19 cellular contexts compared by ENCODE assay signal in the genomic region with DNA sequence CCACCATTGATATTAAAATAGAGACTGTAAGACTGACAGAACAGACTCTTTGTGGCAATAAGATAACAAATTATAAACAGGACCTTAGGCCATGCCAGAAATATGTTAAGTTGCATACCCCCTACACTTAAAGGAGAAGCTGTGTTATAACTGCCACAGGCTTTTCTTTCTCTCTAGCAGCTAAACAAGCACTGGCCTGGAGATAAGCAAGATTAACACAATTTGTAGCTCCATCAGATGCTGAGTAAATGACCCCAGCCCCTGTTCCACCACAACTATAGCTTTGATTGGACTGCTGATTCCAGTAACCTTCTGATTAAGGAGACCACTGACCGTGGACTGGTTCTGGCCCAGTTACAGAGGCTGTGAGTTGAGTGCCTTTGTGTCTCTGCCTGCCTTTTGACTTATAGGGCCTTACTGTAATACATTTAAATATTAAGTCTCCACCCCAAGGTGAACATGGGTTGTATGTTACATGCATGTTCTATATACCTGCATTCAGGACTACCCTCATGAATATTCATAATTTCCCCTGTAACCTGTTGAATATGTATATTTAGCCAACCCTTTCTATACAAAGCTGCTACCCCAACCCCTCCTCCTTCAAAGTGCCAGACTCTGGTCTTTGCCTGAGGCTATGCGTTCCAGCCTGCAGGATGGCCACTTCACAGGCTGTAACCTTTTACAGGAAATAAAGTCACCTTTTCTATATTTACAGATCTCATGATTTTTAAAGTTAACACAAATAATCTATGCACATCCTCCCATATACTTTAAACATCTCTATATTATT. TPM values are rescaled to one million over a fixed set of nuclear protein-coding genes. Genes with fewer than 3 reads are reported as not detected.
DNase-seq lines count a peak whose midpoint lies in the region; TF ChIP-seq lines count a peak whose summit lies in the region.
"Had no signal": no experiment of that assay in that cellular context is flagged by ENCODE, and none has a peak within 500 bp of the region (broad histone marks: within the 10 kb centered on the region; RNA-seq: fewer than 3 reads in every experiment).

No MANE protein-coding gene starts in this region.

- H3K27ac Mint-ChIP-seq in progenitor cell of endocrine pancreas: peak overlapping the region; percentile 12
- H3K27ac Mint-ChIP-seq: CD8-positive, alpha-beta memory T cell had no signal

- H3K9me3 Mint-ChIP-seq in progenitor cell of endocrine pancreas (ENCODE audit: low read depth): peaks cover 12% of the 10 kb centered on the region

- DNase-seq in NCI-H526 treated with DMSO at 0.1 percent for 48 hours (lab: John Stamatoyannopoulos, UW) (peak; percentile 21), WERI-Rb-1 (no peak), progenitor cell of endocrine pancreas (ENCODE audit: low spot score, unreplicated experiment) (no peak), medulla oblongata (ENCODE audit: extremely low spot score) (no peak), NCI-H510A treated with DMSO at 0.1 percent for 48 hours (lab: John Stamatoyannopoulos, UW) (no peak), NCI-H1105 (lab: John Stamatoyannopoulos, UW) (no peak)
- DNase-seq: C1 segment of cervical spinal cord; CD8-positive, alpha-beta memory T cell; KG1; MV-4-11; NCI-H1417 treated with DMSO at 0.1 percent for 48 hours; NCI-H2029; NCI-H345; NCI-H748 treated with DMSO at 0.1 percent for 48 hours; PC-3; SJCRH30; SW 1271 had no signal

- H3K27me3 ChIP-seq in WERI-Rb-1 (ENCODE audit: insufficient read depth, low read depth, severe bottlenecking): no peaks in the 10 kb centered on the region
- H3K27me3 ChIP-seq: SJCRH30 had no signal

- peaks cover 17% of the 10 kb centered on the region for H3K27me3 Mint-ChIP-seq in progenitor cell of endocrine pancreas

- TF ChIP-seq CTCF in HEK293 (tag by site-specific recombination; IDR thresholded peaks at IDR 0.05) (no peak), WERI-Rb-1 (IDR thresholded peaks at IDR 0.05; ENCODE audit: low read depth, low read length) (no peak), progenitor cell of endocrine pancreas (IDR thresholded peaks at IDR 0.05; ENCODE audit: unreplicated experiment) (no peak)

- H3K36me3 Mint-ChIP-seq in progenitor cell of endocrine pancreas (ENCODE audit: insufficient read depth): no peaks in the 10 kb centered on the region
- H3K36me3 Mint-ChIP-seq: CD8-positive, alpha-beta memory T cell had no signal

- H3K4me1 ChIP-seq in HEK293 (ENCODE audit: control insufficient read depth, insufficient read depth, low read length): peaks cover 4% of the 10 kb centered on the region
- H3K4me1 ChIP-seq: SJCRH30 had no signal

- POLR2A ChIA-PET in HEK293 (lab: Yijun Ruan, JAX): interaction anchor here (1.9 kb wide), 1 partner anchor 10 kb away, joined by 4 read pairs; the partner anchor contains the start of gene UNC5B

- no peaks in the 10 kb centered on the region for H3K9me3 ChIP-seq in HEK293 (ENCODE audit: control insufficient read depth, insufficient read depth, low read depth, low read length)
- peaks cover 18% of the 10 kb centered on the region for H3K9me3 ChIP-seq in WERI-Rb-1 (ENCODE audit: severe bottlenecking)

- no peak overlapping the region for H3K27ac ChIP-seq in HEK293 (ENCODE audit: extremely low read depth, low read depth, low read length)
- peak overlapping the region; percentile 32 for H3K27ac ChIP-seq in WERI-Rb-1
- H3K27ac ChIP-seq: RWPE1, SJCRH30 had no signal

- CTCF ChIA-PET in HEK293 (lab: Yijun Ruan, JAX): interaction anchor here (1.0 kb wide), 1 partner anchor 68 kb away, joined by 4 read pairs; no protein-coding TSS in a partner anchor

- no peaks in the 10 kb centered on the region for H3K36me3 ChIP-seq in HEK293 (ENCODE audit: control insufficient read depth in 2 of 2, insufficient read depth in 1 of 2, low read length in 2 of 2)
- no peaks in the 10 kb centered on the region for H3K36me3 ChIP-seq in WERI-Rb-1
- H3K36me3 ChIP-seq: SJCRH30 had no signal

- H3K4me1 Mint-ChIP-seq in progenitor cell of endocrine pancreas (ENCODE audit: low read depth): peaks cover 3% of the 10 kb centered on the region
- H3K4me1 Mint-ChIP-seq: CD8-positive, alpha-beta memory T cell had no signal

- H3K4me3 ChIP-seq in HEK293 (ENCODE audit: low read depth, low read length) (no peak overlapping the region), WERI-Rb-1 (ENCODE audit: low read depth, low read length) (no peak overlapping the region)
- H3K4me3 ChIP-seq: SJCRH30 had no signal

- no peak overlapping the region for H3K4me3 Mint-ChIP-seq in progenitor cell of endocrine pancreas (ENCODE audit: low read depth)
- H3K4me3 Mint-ChIP-seq: CD8-positive, alpha-beta memory T cell had no signal

TF ChIP-seq in HEK293, 187 proteins besides CTCF, POLR2A, EP300 and RAD21:
- TF ChIP-seq HIC1 (tag by site-specific recombination; IDR thresholded peaks at IDR 0.05) (no peak), BCL11B (tag by site-specific recombination; IDR thresholded peaks at IDR 0.05; ENCODE audit: low read depth) (no peak), ZNF18 (tag by site-specific recombination; IDR thresholded peaks at IDR 0.05) (no peak), ZNF626 (tag by site-specific recombination; IDR thresholded peaks at IDR 0.05) (no peak), SCRT2 (tag by site-specific recombination; IDR thresholded peaks at IDR 0.05) (peak; percentile 60; the same call in 1 of the 2 replicates), RBAK (tag by site-specific recombination; IDR thresholded peaks at IDR 0.05) (no peak), ZNF555 (tag by site-specific recombination; conservative IDR thresholded peaks at IDR 0.05) (no peak), SCRT1 (tag by site-specific recombination; IDR thresholded peaks at IDR 0.05; ENCODE audit: borderline replicate concordance) (0 out of 2 replicates have a peak, but pooled peaks have one; percentile 35)
TF ChIP-seq in HEK293: peak in this region for 2.

RNA-seq across cellular contexts. Expression of gene UNC5B, which starts 10.3 kb away (rescaled TPM):
- total RNA-seq in progenitor cell of endocrine pancreas: 3.7 and 6.0 TPM in 2 replicates
